In genomic region chr3:102140116-102140515, GRCh38 we compare ENCODE assay signal across 36 cellular contexts.
"Had no signal": no experiment of that assay in that cellular context is flagged by ENCODE, and none has a peak within 500 bp of the region (broad histone marks: within the 10 kb centered on the region; RNA-seq: fewer than 3 reads in every experiment).

No MANE protein-coding gene starts in this region.

- FAIRE-seq: astrocyte, TTC549 had no signal

- ATAC-seq: activated CD4-positive, alpha-beta T cell treated with anti-CD3 and anti-CD28 coated beads for 36 hours; activated CD4-positive, CD25-positive, alpha-beta regulatory T cell treated with anti-CD3 and anti-CD28 coated beads, Interleukin-2, amount 50 U/mL, for 24 hours; activated CD8-positive, alpha-beta memory T cell treated with anti-CD3 and anti-CD28 coated beads, Interleukin-2, amount 10 ng/mL, durations not matched to agents 7 days and 5 days; activated CD8-positive, alpha-beta T cell treated with anti-CD3 and anti-CD28 coated beads, Interleukin-2, amount 10 ng/mL, durations not matched to agents 7 days and 5 days; activated naive CD4-positive, alpha-beta T cell treated with anti-CD3 and anti-CD28 coated beads, Interleukin-2, amount 50 U/mL, for 72 hours; body of pancreas had no signal

- H3K27me3 Mint-ChIP-seq: activated naive CD8-positive, alpha-beta T cell treated with anti-CD3 and anti-CD28 coated beads for 36 hours; activated T-cell treated with anti-CD3 and anti-CD28 coated beads, Interleukin-2, amount 50 U/mL, for 24 hours had no signal

- H3K27ac ChIP-seq: adrenal gland, body of pancreas, brain microvascular endothelial cell, breast epithelium, VCaP had no signal

- H3K9me3 ChIP-seq: adrenal gland, body of pancreas, breast epithelium had no signal

- H3K4me3 Mint-ChIP-seq: activated CD4-positive, alpha-beta memory T cell treated with anti-CD3 and anti-CD28 coated beads, Interleukin-2, amount 10 ng/mL, durations not matched to agents 7 days and 5 days; activated CD4-positive, alpha-beta T cell treated with anti-CD3 and anti-CD28 coated beads for 36 hours; activated CD4-positive, alpha-beta T cell treated with anti-CD3 and anti-CD28 coated beads, Interleukin-2, amount 10 ng/mL, durations not matched to agents 7 days and 5 days; activated CD8-positive, alpha-beta memory T cell treated with anti-CD3 and anti-CD28 coated beads, Interleukin-2, amount 10 ng/mL, durations not matched to agents 7 days and 5 days; activated CD8-positive, alpha-beta T cell treated with anti-CD3 and anti-CD28 coated beads, Interleukin-2, amount 10 ng/mL, durations not matched to agents 7 days and 5 days; activated naive CD8-positive, alpha-beta T cell treated with anti-CD3 and anti-CD28 coated beads for 36 hours; activated T-cell treated with anti-CD3 and anti-CD28 coated beads, Interleukin-2, amount 50 U/mL, for 24 hours; T-helper 1 cell treated with Interleukin-12 subunit alpha and Interleukin-12 subunit beta and Interleukin-4 antibody, amounts not matched to agents 30 μg/mL and 1 μg/mL, for 36 hours; T-helper 2 cell treated with Interferon-gamma antibody and Interleukin-4, amounts not matched to agents 5 μg/mL and 100 μg/mL, for 36 hours had no signal

- H3K9me3 Mint-ChIP-seq: activated CD4-positive, alpha-beta memory T cell treated with anti-CD3 and anti-CD28 coated beads, Interleukin-2, amount 10 ng/mL, durations not matched to agents 7 days and 5 days; activated naive CD4-positive, alpha-beta T cell treated with anti-CD3 and anti-CD28 coated beads, Interleukin-2, amount 50 U/mL, for 72 hours; activated naive CD8-positive, alpha-beta T cell treated with anti-CD3 and anti-CD28 coated beads for 36 hours; activated T-cell treated with anti-CD3 and anti-CD28 coated beads, Interleukin-2, amount 50 U/mL, for 24 hours; activated T-helper 2 cell treated with anti-CD3 and anti-CD28 coated beads, Interferon-gamma antibody, Interleukin-2, Interleukin-4, amounts not matched to agents 10 μg/mL and 5 μg/mL and 100 μg/mL, durations not matched to agents 14 hours and 24 hours and 36 hours; T-helper 2 cell treated with Interferon-gamma antibody and Interleukin-4, amounts not matched to agents 5 μg/mL and 100 μg/mL, for 36 hours had no signal

- H3K4me3 ChIP-seq: adrenal gland, body of pancreas, breast epithelium had no signal

- H3K27ac Mint-ChIP-seq: activated CD4-positive, alpha-beta memory T cell treated with anti-CD3 and anti-CD28 coated beads, Interleukin-2, amount 10 ng/mL, durations not matched to agents 7 days and 5 days; activated CD4-positive, alpha-beta T cell treated with anti-CD3 and anti-CD28 coated beads for 36 hours; activated CD4-positive, alpha-beta T cell treated with anti-CD3 and anti-CD28 coated beads, Interleukin-2, amount 10 ng/mL, durations not matched to agents 7 days and 5 days; activated CD8-positive, alpha-beta memory T cell treated with anti-CD3 and anti-CD28 coated beads, Interleukin-2, amount 10 ng/mL, durations not matched to agents 7 days and 5 days; activated CD8-positive, alpha-beta T cell treated with anti-CD3 and anti-CD28 coated beads, Interleukin-2, amount 10 ng/mL, durations not matched to agents 7 days and 5 days; activated naive CD4-positive, alpha-beta T cell treated with anti-CD3 and anti-CD28 coated beads, Interleukin-2, amount 50 U/mL, for 72 hours; activated naive CD8-positive, alpha-beta T cell treated with anti-CD3 and anti-CD28 coated beads for 36 hours; activated T-cell treated with anti-CD3 and anti-CD28 coated beads, Interleukin-2, amount 50 U/mL, for 24 hours; activated T-helper 2 cell treated with anti-CD3 and anti-CD28 coated beads, Interferon-gamma antibody, Interleukin-2, Interleukin-4, amounts not matched to agents 10 μg/mL and 5 μg/mL and 100 μg/mL, durations not matched to agents 14 hours and 24 hours and 36 hours; T-helper 1 cell treated with Interleukin-12 subunit alpha and Interleukin-12 subunit beta and Interleukin-4 antibody, amounts not matched to agents 30 μg/mL and 1 μg/mL, for 36 hours; T-helper 2 cell treated with Interferon-gamma antibody and Interleukin-4, amounts not matched to agents 5 μg/mL and 100 μg/mL, for 36 hours had no signal

- DNase-seq: activated CD4-positive, alpha-beta memory T cell treated with anti-CD3 and anti-CD28 coated beads, Interleukin-2, amount 10 ng/mL, durations not matched to agents 7 days and 5 days; activated CD4-positive, alpha-beta T cell treated with anti-CD3 and anti-CD28 coated beads for 1 hour; activated CD4-positive, alpha-beta T cell treated with anti-CD3 and anti-CD28 coated beads for 36 hours; activated CD4-positive, alpha-beta T cell treated with anti-CD3 and anti-CD28 coated beads for 48 hours; activated CD4-positive, alpha-beta T cell treated with anti-CD3 and anti-CD28 coated beads, Interleukin-2, amount 10 ng/mL, durations not matched to agents 7 days and 5 days; activated CD4-positive, alpha-beta T cell treated with anti-CD3 and anti-CD28 coated beads, Interleukin-2, amount 50 U/mL, for 48 hours; activated CD4-positive, CD25-positive, alpha-beta regulatory T cell; activated CD8-positive, alpha-beta memory T cell treated with anti-CD3 and anti-CD28 coated beads for 24 hours; activated CD8-positive, alpha-beta memory T cell treated with anti-CD3 and anti-CD28 coated beads, Interleukin-2, amount 10 ng/mL, durations not matched to agents 7 days and 5 days; activated CD8-positive, alpha-beta memory T cell treated with anti-CD3 and anti-CD28 coated beads, Interleukin-2, amount 50 U/mL, for 48 hours; activated CD8-positive, alpha-beta T cell treated with anti-CD3 and anti-CD28 coated beads, Interleukin-2, amount 10 ng/mL, durations not matched to agents 7 days and 5 days; activated effector memory CD4-positive, alpha-beta T cell treated with Interleukin-2 at 50 U/mL for 16 hours; activated gamma-delta T cell; activated naive CD4-positive, alpha-beta T cell treated with anti-CD3 and anti-CD28 coated beads, Interleukin-2, amount 50 U/mL, for 16 hours; activated naive CD4-positive, alpha-beta T cell treated with Interleukin-2 at 50 U/mL for 16 hours; activated naive CD8-positive, alpha-beta T cell treated with anti-CD3 and anti-CD28 coated beads for 36 hours; activated T-cell treated with anti-CD3 and anti-CD28 coated beads, Interleukin-2, amount 50 U/mL, for 24 hours; activated T-cell treated with anti-CD3 and anti-CD28 coated beads, Interleukin-2, amount 50 U/mL, for 48 hours; adrenal gland; amniotic stem cell; aorta; body of pancreas; brain microvascular endothelial cell; central memory CD4-positive, alpha-beta T cell; T-helper 1 cell; T-helper 2 cell; T-helper 9 cell had no signal

- H3K36me3 ChIP-seq: adrenal gland, brain microvascular endothelial cell, breast epithelium had no signal

- H3K27me3 ChIP-seq: adrenal gland, body of pancreas, brain microvascular endothelial cell, breast epithelium had no signal

- H3K4me1 ChIP-seq: adrenal gland, body of pancreas, breast epithelium had no signal
